ENCODE assay signal across 1 cellular context in genomic region chrX:153818571-153819397, GRCh38.
A peak's percentile ranks its signal among the peaks of the same experiment; 100 is the strongest.
TF ChIP-seq lines count a peak whose summit lies in the region.

No MANE protein-coding gene starts in this region.

TF ChIP-seq in HEK293, 187 proteins besides CTCF, POLR2A, EP300 and RAD21 (continued from another document and continues in another):
- TF ChIP-seq PRDM10 (tag by site-specific recombination; IDR thresholded peaks at IDR 0.05) (no peak), GLIS2 (tag by site-specific recombination; IDR thresholded peaks at IDR 0.05) (peak; percentile 79; the same call in 1 of the 2 replicates), ZNF561 (tag by site-specific recombination; IDR thresholded peaks at IDR 0.05; ENCODE audit: borderline replicate concordance) (no peak), ZNF146 (tag by site-specific recombination; IDR thresholded peaks at IDR 0.05) (no peak), SCRT1 (tag by site-specific recombination; IDR thresholded peaks at IDR 0.05; ENCODE audit: borderline replicate concordance) (no peak), ZNF701 (tag by site-specific recombination; IDR thresholded peaks at IDR 0.05) (no peak), ZNF624 (tag by site-specific recombination; IDR thresholded peaks at IDR 0.05) (no peak), ZEB2 (tag by site-specific recombination; IDR thresholded peaks at IDR 0.05) (peak; percentile 62; the same call in 1 of the 2 replicates), ZNF16 (tag by site-specific recombination; IDR thresholded peaks at IDR 0.05; ENCODE audit: low read depth) (no peak), SP2 (tag by site-specific recombination; IDR thresholded peaks at IDR 0.05) (peak; percentile 32; the same call in 1 of the 2 replicates), ZNF132 (tag by site-specific recombination; IDR thresholded peaks at IDR 0.05; ENCODE audit: borderline replicate concordance) (no peak), ZFP3 (tag by site-specific recombination; IDR thresholded peaks at IDR 0.05; ENCODE audit: low read depth) (no peak), ZNF391 (tag by site-specific recombination; IDR thresholded peaks at IDR 0.05; ENCODE audit: borderline replicate concordance, low read depth) (no peak), ZNF560 (tag by site-specific recombination; IDR thresholded peaks at IDR 0.05; ENCODE audit: borderline replicate concordance) (no peak), BCL11B (tag by site-specific recombination; IDR thresholded peaks at IDR 0.05; ENCODE audit: low read depth) (no peak), ZBTB7A (tag by site-specific recombination; IDR thresholded peaks at IDR 0.05; ENCODE audit: low read depth) (no peak), REST (tag by site-specific recombination; IDR thresholded peaks at IDR 0.05) (no peak), ZNF335 (tag by site-specific recombination; conservative IDR thresholded peaks at IDR 0.05) (peak; percentile 91), ZNF174 (tag by site-specific recombination; IDR thresholded peaks at IDR 0.05) (no peak), ZNF658 (tag by site-specific recombination; IDR thresholded peaks at IDR 0.05) (no peak), OVOL3 (tag by site-specific recombination; IDR thresholded peaks at IDR 0.05) (no peak), ZNF707 (tag by site-specific recombination; IDR thresholded peaks at IDR 0.05) (no peak), ZNF610 (tag by site-specific recombination; IDR thresholded peaks at IDR 0.05; ENCODE audit: borderline replicate concordance) (no peak), PBX3 (CRISPR knock-in tag; IDR thresholded peaks at IDR 0.05) (0 out of 2 replicates have a peak, but pooled peaks have one; percentile 17), KLF10 (tag by site-specific recombination; IDR thresholded peaks at IDR 0.05) (no peak), ZNF704 (tag by site-specific recombination; IDR thresholded peaks at IDR 0.05) (no peak), ZNF354C (tag by site-specific recombination; IDR thresholded peaks at IDR 0.05; ENCODE audit: borderline replicate concordance, low read depth) (no peak), ZNF692 (tag by site-specific recombination; IDR thresholded peaks at IDR 0.05) (0 out of 2 replicates have a peak, but pooled peaks have one; percentile 62), ZNF404 (tag by site-specific recombination; IDR thresholded peaks at IDR 0.05) (no peak)
- TF ChIP-seq, protein P1, sequence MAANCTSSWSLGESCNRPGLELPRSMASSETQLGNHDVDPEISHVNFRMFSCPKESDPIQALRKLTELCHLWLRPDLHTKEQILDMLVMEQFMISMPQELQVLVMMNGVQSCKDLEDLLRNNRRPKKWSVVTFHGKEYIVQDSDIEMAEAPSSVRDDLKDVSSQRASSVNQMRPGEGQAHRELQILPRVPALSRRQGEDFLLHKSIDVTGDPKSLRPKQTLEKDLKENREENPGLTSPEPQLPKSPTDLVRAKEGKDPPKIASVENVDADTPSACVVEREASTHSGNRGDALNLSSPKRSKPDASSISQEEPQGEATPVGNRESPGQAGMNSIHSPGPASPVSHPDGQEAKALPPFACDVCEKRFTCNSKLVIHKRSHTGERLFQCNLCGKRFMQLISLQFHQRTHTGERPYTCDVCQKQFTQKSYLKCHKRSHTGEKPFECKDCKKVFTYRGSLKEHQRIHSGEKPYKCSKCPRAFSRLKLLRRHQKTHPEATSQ (tag by site-specific recombination; IDR thresholded peaks at IDR 0.05) = 0 out of 2 replicates have a peak, but pooled peaks have one; percentile 10
- TF ChIP-seq, protein P2, sequence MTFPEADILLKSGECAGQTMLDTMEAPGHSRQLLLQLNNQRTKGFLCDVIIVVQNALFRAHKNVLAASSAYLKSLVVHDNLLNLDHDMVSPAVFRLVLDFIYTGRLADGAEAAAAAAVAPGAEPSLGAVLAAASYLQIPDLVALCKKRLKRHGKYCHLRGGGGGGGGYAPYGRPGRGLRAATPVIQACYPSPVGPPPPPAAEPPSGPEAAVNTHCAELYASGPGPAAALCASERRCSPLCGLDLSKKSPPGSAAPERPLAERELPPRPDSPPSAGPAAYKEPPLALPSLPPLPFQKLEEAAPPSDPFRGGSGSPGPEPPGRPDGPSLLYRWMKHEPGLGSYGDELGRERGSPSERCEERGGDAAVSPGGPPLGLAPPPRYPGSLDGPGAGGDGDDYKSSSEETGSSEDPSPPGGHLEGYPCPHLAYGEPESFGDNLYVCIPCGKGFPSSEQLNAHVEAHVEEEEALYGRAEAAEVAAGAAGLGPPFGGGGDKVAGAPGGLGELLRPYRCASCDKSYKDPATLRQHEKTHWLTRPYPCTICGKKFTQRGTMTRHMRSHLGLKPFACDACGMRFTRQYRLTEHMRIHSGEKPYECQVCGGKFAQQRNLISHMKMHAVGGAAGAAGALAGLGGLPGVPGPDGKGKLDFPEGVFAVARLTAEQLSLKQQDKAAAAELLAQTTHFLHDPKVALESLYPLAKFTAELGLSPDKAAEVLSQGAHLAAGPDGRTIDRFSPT (tag by site-specific recombination; IDR thresholded peaks at IDR 0.05) = peak; percentile 76
- TF ChIP-seq, protein P3, sequence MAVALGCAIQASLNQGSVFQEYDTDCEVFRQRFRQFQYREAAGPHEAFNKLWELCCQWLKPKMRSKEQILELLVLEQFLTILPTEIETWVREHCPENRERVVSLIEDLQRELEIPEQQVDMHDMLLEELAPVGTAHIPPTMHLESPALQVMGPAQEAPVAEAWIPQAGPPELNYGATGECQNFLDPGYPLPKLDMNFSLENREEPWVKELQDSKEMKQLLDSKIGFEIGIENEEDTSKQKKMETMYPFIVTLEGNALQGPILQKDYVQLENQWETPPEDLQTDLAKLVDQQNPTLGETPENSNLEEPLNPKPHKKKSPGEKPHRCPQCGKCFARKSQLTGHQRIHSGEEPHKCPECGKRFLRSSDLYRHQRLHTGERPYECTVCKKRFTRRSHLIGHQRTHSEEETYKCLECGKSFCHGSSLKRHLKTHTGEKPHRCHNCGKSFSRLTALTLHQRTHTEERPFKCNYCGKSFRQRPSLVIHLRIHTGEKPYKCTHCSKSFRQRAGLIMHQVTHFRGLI (tag by site-specific recombination; IDR thresholded peaks at IDR 0.05) = peak; percentile 39; the same call in 1 of the 2 replicates
- TF ChIP-seq, protein P4, sequence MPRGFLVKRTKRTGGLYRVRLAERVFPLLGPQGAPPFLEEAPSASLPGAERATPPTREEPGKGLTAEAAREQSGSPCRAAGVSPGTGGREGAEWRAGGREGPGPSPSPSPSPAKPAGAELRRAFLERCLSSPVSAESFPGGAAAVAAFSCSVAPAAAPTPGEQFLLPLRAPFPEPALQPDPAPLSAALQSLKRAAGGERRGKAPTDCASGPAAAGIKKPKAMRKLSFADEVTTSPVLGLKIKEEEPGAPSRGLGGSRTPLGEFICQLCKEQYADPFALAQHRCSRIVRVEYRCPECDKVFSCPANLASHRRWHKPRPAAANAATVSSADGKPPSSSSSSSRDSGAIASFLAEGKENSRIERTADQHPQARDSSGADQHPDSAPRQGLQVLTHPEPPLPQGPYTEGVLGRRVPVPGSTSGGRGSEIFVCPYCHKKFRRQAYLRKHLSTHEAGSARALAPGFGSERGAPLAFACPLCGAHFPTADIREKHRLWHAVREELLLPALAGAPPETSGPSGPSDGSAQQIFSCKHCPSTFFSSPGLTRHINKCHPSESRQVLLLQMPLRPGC (tag by site-specific recombination; IDR thresholded peaks at IDR 0.05) = no peak
- TF ChIP-seq, protein P5, sequence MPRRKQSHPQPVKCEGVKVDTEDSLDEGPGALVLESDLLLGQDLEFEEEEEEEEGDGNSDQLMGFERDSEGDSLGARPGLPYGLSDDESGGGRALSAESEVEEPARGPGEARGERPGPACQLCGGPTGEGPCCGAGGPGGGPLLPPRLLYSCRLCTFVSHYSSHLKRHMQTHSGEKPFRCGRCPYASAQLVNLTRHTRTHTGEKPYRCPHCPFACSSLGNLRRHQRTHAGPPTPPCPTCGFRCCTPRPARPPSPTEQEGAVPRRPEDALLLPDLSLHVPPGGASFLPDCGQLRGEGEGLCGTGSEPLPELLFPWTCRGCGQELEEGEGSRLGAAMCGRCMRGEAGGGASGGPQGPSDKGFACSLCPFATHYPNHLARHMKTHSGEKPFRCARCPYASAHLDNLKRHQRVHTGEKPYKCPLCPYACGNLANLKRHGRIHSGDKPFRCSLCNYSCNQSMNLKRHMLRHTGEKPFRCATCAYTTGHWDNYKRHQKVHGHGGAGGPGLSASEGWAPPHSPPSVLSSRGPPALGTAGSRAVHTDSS (tag by site-specific recombination; IDR thresholded peaks at IDR 0.05) = no peak
- TF ChIP-seq, protein P6, sequence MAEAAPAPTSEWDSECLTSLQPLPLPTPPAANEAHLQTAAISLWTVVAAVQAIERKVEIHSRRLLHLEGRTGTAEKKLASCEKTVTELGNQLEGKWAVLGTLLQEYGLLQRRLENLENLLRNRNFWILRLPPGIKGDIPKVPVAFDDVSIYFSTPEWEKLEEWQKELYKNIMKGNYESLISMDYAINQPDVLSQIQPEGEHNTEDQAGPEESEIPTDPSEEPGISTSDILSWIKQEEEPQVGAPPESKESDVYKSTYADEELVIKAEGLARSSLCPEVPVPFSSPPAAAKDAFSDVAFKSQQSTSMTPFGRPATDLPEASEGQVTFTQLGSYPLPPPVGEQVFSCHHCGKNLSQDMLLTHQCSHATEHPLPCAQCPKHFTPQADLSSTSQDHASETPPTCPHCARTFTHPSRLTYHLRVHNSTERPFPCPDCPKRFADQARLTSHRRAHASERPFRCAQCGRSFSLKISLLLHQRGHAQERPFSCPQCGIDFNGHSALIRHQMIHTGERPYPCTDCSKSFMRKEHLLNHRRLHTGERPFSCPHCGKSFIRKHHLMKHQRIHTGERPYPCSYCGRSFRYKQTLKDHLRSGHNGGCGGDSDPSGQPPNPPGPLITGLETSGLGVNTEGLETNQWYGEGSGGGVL (tag by site-specific recombination; IDR thresholded peaks at IDR 0.05) = peak; percentile 87
